In the genomic region with DNA sequence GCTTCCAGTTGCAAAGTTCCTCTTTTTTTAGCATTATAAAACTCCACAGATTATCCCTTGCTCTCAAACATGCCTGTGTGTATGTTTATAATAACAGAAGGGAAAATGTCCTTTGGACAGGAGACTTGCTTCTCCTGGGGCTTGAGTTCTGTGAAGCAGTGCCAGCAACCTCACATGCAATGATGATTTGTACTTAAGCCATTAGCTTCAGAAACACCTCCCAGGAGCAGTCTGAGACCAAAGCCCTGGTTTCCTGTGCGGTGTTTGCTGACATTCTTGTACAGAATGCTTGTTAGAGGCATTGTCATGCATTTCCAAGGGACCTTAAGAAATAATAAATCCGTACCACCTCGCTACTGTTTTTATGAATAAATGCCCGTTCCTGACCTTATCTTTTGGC, we compare ENCODE assay signal across 17 cellular contexts.
"Had no signal": no experiment of that assay in that cellular context is flagged by ENCODE, and none has a peak within 500 bp of the region (broad histone marks: within the 10 kb centered on the region; RNA-seq: fewer than 3 reads in every experiment).

No MANE protein-coding gene starts in this region.

- H3K4me3 Mint-ChIP-seq: natural killer cell treated with Interleukin-12 subunit alpha and Interleukin-12 subunit beta and Interleukin-15 and Interleukin-18, amount 100 ng/mL, for 72 hours had no signal

- FAIRE-seq: keratinocyte had no signal

- H3K27me3 ChIP-seq: cardiac muscle cell, colonic mucosa, left lung, stomach had no signal

- H3K4me1 ChIP-seq: colonic mucosa, psoas muscle had no signal

- H3K36me3 Mint-ChIP-seq: natural killer cell treated with Interleukin-12 subunit alpha and Interleukin-12 subunit beta and Interleukin-15 and Interleukin-18, amount 100 ng/mL, for 72 hours had no signal

- H3K27ac Mint-ChIP-seq: natural killer cell treated with Interleukin-12 subunit alpha and Interleukin-12 subunit beta and Interleukin-15 and Interleukin-18, amount 100 ng/mL, for 72 hours had no signal

- H3K4me3 ChIP-seq: cardiac muscle cell, colonic mucosa, left lung, psoas muscle, stomach had no signal

- ATAC-seq: esophagus mucosa; left lung; natural killer cell treated with Interleukin-12 subunit alpha and Interleukin-12 subunit beta and Interleukin-15 and Interleukin-18, amount 100 ng/mL, for 72 hours; psoas muscle had no signal

- DNase-seq: activated CD4-positive, alpha-beta T cell treated with anti-CD3 and anti-CD28 coated beads, Interleukin-2, amount 50 U/mL, for 1 hour; activated naive CD4-positive, alpha-beta T cell; activated T-cell treated with anti-CD3 and anti-CD28 coated beads for 4 hours; anterior cingulate cortex; colonic mucosa; hippocampal formation; left lung; mesendoderm; nucleus accumbens; psoas muscle; stimulated activated CD4-positive, alpha-beta T cell treated with anti-CD3 and anti-CD28 coated beads, Interleukin-12 subunit alpha, Interleukin-12 subunit beta, amount 100 ng/mL, for 4 hours; stimulated activated CD4-positive, alpha-beta T cell treated with anti-CD3 and anti-CD28 coated beads, Interleukin-2, amount 100 ng/mL, for 24 hours; stomach had no signal

- H3K9me3 ChIP-seq: colonic mucosa, psoas muscle had no signal

- H3K27ac ChIP-seq: cardiac muscle cell, colonic mucosa, left lung, psoas muscle, stomach had no signal

- H3K36me3 ChIP-seq: cardiac muscle cell, colonic mucosa, left lung, stomach had no signal

- H3K27me3 Mint-ChIP-seq: natural killer cell treated with Interleukin-12 subunit alpha and Interleukin-12 subunit beta and Interleukin-15 and Interleukin-18, amount 100 ng/mL, for 72 hours had no signal
